Comparison of ENCODE assay signal across 9 cellular contexts in genomic region chr19:51339313-51339686, GRCh38. TPM values are rescaled to one million over a fixed set of nuclear protein-coding genes. Genes with fewer than 3 reads are reported as not detected.
A peak's percentile ranks its signal among the peaks of the same experiment; 100 is the strongest.
DNase-seq lines count a peak whose midpoint lies in the region; ATAC-seq lines count a peak whose summit lies in the region.
"Had no signal": no experiment of that assay in that cellular context is flagged by ENCODE, and none has a peak within 500 bp of the region (broad histone marks: within the 10 kb centered on the region; RNA-seq: fewer than 3 reads in every experiment).

No MANE protein-coding gene starts in this region.

- under 1% methylated on average over 10 of the region's 10 CpGs for WGBS in right cardiac atrium

- peak; percentile 3 for ATAC-seq in T-helper 17 cell
- ATAC-seq in right cardiac atrium, result no peak
- no peak for ATAC-seq in GM19455 (IDR thresholded peaks at IDR 0.05; ENCODE audit: unreplicated experiment)

- H3K4me3 Mint-ChIP-seq in T-helper 17 cell, result peak overlapping the region; percentile 96

- H3K27me3 ChIP-seq in right cardiac atrium (ENCODE audit: control insufficient read depth, insufficient read depth), result no peaks in the 10 kb centered on the region

- H3K27ac ChIP-seq in right cardiac atrium (ENCODE audit: low read length) (peak overlapping the region; percentile 14), skin epidermis (peak overlapping the region in 6 of 21 experiments; percentile 12 to 75 (median 55))

- H3K4me1 ChIP-seq in right cardiac atrium (ENCODE audit: control insufficient read depth, insufficient read depth, low read length), result no peaks in the 10 kb centered on the region

- H3K4me1 Mint-ChIP-seq in T-helper 17 cell, result peaks cover 15% of the 10 kb centered on the region

- H3K27me3 Mint-ChIP-seq in T-helper 17 cell, result peaks cover 10% of the 10 kb centered on the region

- peak; percentile 25 for DNase-seq in stimulated activated CD8-positive, alpha-beta memory T cell treated with anti-CD3 and anti-CD28 coated beads, Interleukin-7, amount 100 ng/mL, for 24 hours (ENCODE audit: low read depth)
- no peak for DNase-seq in stimulated activated CD8-positive, alpha-beta memory T cell treated with anti-CD3 and anti-CD28 coated beads, Interleukin-4, amount 100 ng/mL, for 48 hours
- DNase-seq in T-helper 17 cell (no peak), right cardiac atrium (no peak), NCI-H69 (lab: John Stamatoyannopoulos, UW) (no peak)
- no peak for DNase-seq in NK-92 treated with Interleukin-12 subunit alpha and Interleukin-12 subunit beta, amount 100 ng/mL, for 24 hours (lab: John Stamatoyannopoulos, UW)

- H3K9me3 ChIP-seq in T-helper 17 cell (ENCODE audit: control insufficient read depth, low read length, poor library complexity, severe bottlenecking), result no peaks in the 10 kb centered on the region
- no peaks in the 10 kb centered on the region for H3K9me3 ChIP-seq in right cardiac atrium (ENCODE audit: control insufficient read depth, low read length)

- H3K36me3 Mint-ChIP-seq in T-helper 17 cell (ENCODE audit: low read depth), result peaks cover 2% of the 10 kb centered on the region

- intact Hi-C loops in right cardiac atrium (cut with DNase I), result loop anchor here in 1 of 4 donors (1.0 to 10.0 kb wide), 3 partner anchors 27 to 316 kb away; partner anchors contain the start of genes C19orf84 and ETFB

- H3K27ac Mint-ChIP-seq in T-helper 17 cell, result peak overlapping the region; percentile 69

- H3K4me3 ChIP-seq in right cardiac atrium (ENCODE audit: low read length), result peak overlapping the region; percentile 62
- H3K4me3 ChIP-seq in skin epidermis, result peak overlapping the region; percentile 38 to 69 (median 60)

RNA-seq across cellular contexts. Expression of gene VSIG10L, which starts 2.6 kb away (rescaled TPM):
- total RNA-seq in T-helper 17 cell (under 1 TPM in 1 of 2 donors, not detected in 1; 0.22 TPM), right cardiac atrium (1 to 10 TPM in 3 of 4 donors, under 1 TPM in 1; 0.85 to 2.2 (median 1.6) TPM)
- 2.0 TPM for polyA plus RNA-seq in right cardiac atrium

RNA-seq across cellular contexts. Expression of gene ETFB, which starts 26.9 kb away (rescaled TPM):
- 10 to 100 TPM; 35.6 to 36.1 TPM for total RNA-seq in T-helper 17 cell
- total RNA-seq in right cardiac atrium, result 100 to 1,000 TPM; 240 to 296 (median 258) TPM
- 452 TPM for polyA plus RNA-seq in right cardiac atrium

RNA-seq across cellular contexts. Expression of gene IGLON5, which starts 27.9 kb away (rescaled TPM):
- total RNA-seq in T-helper 17 cell (not detected), right cardiac atrium (under 1 TPM in 1 of 4 donors, not detected in 3; 0.31 TPM)
- polyA plus RNA-seq in right cardiac atrium, result 0.07 TPM
- total RNA-seq: myocyte had no signal

RNA-seq across cellular contexts. Expression of gene CLDND2, which starts 29.5 kb away (rescaled TPM):
- total RNA-seq in T-helper 17 cell (under 1 TPM; 0.34 to 0.57 TPM), right cardiac atrium (1 to 10 TPM; 1.1 to 2.5 (median 2.2) TPM)
- polyA plus RNA-seq in right cardiac atrium, result 0.45 TPM
- total RNA-seq: myocyte had no signal

RNA-seq across cellular contexts. Expression of gene NKG7, which starts 33.2 kb away (rescaled TPM):
- 10 to 100 TPM; 10.7 to 13.0 TPM for total RNA-seq in T-helper 17 cell
- total RNA-seq in right cardiac atrium, result 1 to 10 TPM in 3 of 4 donors, under 1 TPM in 1; 0.89 to 3.1 (median 1.7) TPM
- polyA plus RNA-seq in right cardiac atrium, result 1.7 TPM
- total RNA-seq: myocyte had no signal

Comparison
In these comparisons a context has a peak if more than half of its experiments do, and no peak if none do; other contexts are left out.
1. RNA of gene ETFB, which starts 26.9 kb away (total RNA-seq): 240 to 296 TPM in right cardiac atrium; 35.6 to 36.1 TPM in T-helper 17 cell; every median in the first group is over 4 times any median in the second.